8 cellular contexts compared by ENCODE assay signal in the genomic region with DNA sequence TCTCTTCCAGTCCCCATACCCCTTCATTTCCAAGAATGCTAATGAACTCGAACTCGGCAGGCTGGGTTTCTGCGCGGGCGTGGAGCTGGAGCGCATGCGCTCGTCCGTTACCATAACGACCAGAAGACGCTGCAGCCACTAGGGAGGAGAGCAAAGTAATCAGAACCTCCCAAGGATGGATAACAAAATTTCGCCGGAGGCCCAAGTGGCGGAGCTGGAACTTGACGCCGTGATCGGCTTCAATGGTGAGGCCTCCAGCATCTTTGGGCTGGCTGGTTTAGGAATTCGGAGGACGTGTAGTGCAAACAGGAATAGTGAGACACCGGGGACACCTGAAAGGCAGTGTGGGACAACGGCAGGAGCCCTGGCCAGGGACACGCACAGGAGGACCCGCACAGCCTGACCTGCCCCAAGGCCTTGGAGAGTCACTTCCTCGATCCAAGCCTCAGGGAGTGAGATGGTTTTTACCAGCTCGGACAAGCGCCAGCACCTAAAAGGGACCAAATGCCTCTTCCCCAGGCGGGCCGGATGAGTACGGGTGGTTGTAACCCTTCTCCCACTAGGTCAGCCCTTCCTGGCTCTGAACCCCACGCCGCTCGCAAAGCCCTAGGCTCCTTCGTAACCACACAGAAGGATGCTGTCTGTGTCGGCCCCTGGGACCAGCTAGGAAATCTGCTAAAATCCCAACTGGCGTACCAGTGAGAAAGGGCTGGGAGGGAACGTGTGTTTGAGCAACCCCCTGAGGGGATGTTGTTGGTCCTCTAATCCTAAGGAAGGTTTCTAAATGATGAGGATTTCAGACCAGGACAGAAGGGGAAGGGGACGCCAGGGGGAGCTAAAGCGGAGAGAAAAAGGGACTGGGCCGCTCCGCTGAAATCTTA. TPM values are rescaled to one million over a fixed set of nuclear protein-coding genes. Genes with fewer than 3 reads are reported as not detected.
DNase-seq lines count a peak whose midpoint lies in the region; ATAC-seq and TF ChIP-seq lines count a peak whose summit lies in the region.

A gene with protein sequence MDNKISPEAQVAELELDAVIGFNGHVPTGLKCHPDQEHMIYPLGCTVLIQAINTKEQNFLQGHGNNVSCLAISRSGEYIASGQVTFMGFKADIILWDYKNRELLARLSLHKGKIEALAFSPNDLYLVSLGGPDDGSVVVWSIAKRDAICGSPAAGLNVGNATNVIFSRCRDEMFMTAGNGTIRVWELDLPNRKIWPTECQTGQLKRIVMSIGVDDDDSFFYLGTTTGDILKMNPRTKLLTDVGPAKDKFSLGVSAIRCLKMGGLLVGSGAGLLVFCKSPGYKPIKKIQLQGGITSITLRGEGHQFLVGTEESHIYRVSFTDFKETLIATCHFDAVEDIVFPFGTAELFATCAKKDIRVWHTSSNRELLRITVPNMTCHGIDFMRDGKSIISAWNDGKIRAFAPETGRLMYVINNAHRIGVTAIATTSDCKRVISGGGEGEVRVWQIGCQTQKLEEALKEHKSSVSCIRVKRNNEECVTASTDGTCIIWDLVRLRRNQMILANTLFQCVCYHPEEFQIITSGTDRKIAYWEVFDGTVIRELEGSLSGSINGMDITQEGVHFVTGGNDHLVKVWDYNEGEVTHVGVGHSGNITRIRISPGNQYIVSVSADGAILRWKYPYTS (plus strand): TSS at position 122 of the 881 bp plus-strand sequence. CDS start 54 bp downstream, at position 176.

- H3K9me3 Mint-ChIP-seq in nephron: no peaks in the 10 kb centered on the region

- H3K36me3 Mint-ChIP-seq in nephron (ENCODE audit: low read depth): no peaks in the 10 kb centered on the region

- H3K4me3 Mint-ChIP-seq in nephron: peak within 1 kb of the TSS; percentile 96 to 99 (median 99)

- no peaks in the 10 kb centered on the region for H3K27me3 Mint-ChIP-seq in nephron (ENCODE audit: low read depth)

- DNase-seq in GM10266 (ENCODE audit: extremely low spot score): peak; percentile 74
- peak; percentile 66 for DNase-seq in HT-29 (ENCODE audit: low spot score)
- DNase-seq in RPMI8226: peak; percentile 60
- DNase-seq in activated effector memory CD4-positive, alpha-beta T cell treated with Interleukin-2 at 50 U/mL for 16 hours: peak; percentile 68
- DNase-seq in fibroblast of the aortic adventitia (ENCODE audit: low read depth): peak; percentile 75
- peak; percentile 46 to 77 (median 62) for DNase-seq in stimulated activated naive CD4-positive, alpha-beta T cell (lab: John Stamatoyannopoulos, UW)

- ATAC-seq in HG03045 (IDR thresholded peaks at IDR 0.05; ENCODE audit: unreplicated experiment): no peak

- peak within 1 kb of the TSS; percentile 19 to 90 (median 86) for H3K27ac Mint-ChIP-seq in nephron

- TF ChIP-seq CTCF in GM10266 (IDR thresholded peaks at IDR 0.05; ENCODE audit: control insufficient read depth, insufficient read depth, low read depth, missing control alignments): peak; percentile 70
- TF ChIP-seq CTCF in fibroblast of the aortic adventitia (IDR thresholded peaks at IDR 0.05; ENCODE audit: insufficient read depth, low read length): peak; percentile 85
- peak; percentile 71 to 84 (median 71) for TF ChIP-seq CTCF in nephron (IDR thresholded peaks at IDR 0.05; ENCODE audit: unreplicated experiment in 3 of 3)

- peak within 1 kb of the TSS; percentile 96 for H3K4me3 ChIP-seq in fibroblast of the aortic adventitia (ENCODE audit: low read depth, low read length)

- peaks cover 6% of the 10 kb centered on the region for H3K4me1 Mint-ChIP-seq in nephron

RNA-seq across cellular contexts. Expression of the gene that starts here (rescaled TPM):
- not detected in 2 replicates for total RNA-seq in HT-29 (2014; rRNA removed; shearing (Covaris generic))
- total RNA-seq in fibroblast of the aortic adventitia (ENCODE audit: low replicate concordance): 0.18 and 2.7 TPM in 2 replicates

Comparison
In these comparisons a context has a peak if more than half of its experiments do, and no peak if none do; other contexts are left out.
1. Peak in DNase-seq in HT-29; RNA of the gene not detected or under 1 TPM.